Comparison of ENCODE assay signal across 30 cellular contexts in the genomic region with DNA sequence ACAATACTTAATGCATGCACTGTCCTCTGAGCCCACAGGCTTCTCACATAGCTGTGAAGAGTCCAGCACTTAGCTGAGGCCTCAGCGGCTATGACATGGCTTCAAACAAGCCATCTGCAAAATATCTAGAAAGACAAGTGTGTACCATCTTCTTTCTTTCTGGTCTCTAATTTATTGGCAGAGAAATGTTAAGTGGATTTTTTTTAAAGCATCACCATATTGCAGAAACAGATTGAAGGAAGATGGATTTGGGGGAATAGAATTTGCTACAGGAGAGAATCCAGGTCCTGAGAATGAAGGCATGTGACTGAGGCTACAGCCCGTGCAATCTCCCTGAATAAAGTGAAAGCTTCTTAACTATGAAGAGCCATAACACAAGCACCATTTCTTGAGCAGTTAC.
"Had no signal": no experiment of that assay in that cellular context is flagged by ENCODE, and none has a peak within 500 bp of the region (broad histone marks: within the 10 kb centered on the region; RNA-seq: fewer than 3 reads in every experiment).

No MANE protein-coding gene starts in this region.

- DNase-seq: activated B cell treated with CpG ODN at 0.5 μM for 24 hours; activated CD4-positive, alpha-beta memory T cell treated with anti-CD3 and anti-CD28 coated beads for 36 hours; activated CD4-positive, alpha-beta memory T cell treated with anti-CD3 and anti-CD28 coated beads, Interleukin-2, amount 10 ng/mL, durations not matched to agents 7 days and 5 days; activated CD4-positive, alpha-beta T cell treated with anti-CD3 and anti-CD28 coated beads for 1 hour; activated CD4-positive, alpha-beta T cell treated with anti-CD3 and anti-CD28 coated beads for 36 hours; activated CD4-positive, alpha-beta T cell treated with anti-CD3 and anti-CD28 coated beads for 4 hours; activated CD4-positive, alpha-beta T cell treated with anti-CD3 and anti-CD28 coated beads for 48 hours; activated CD4-positive, alpha-beta T cell treated with anti-CD3 and anti-CD28 coated beads, Interleukin-2, amount 10 ng/mL, durations not matched to agents 24 days and 14 days; activated CD4-positive, alpha-beta T cell treated with anti-CD3 and anti-CD28 coated beads, Interleukin-2, amount 10 ng/mL, durations not matched to agents 7 days and 5 days; activated CD4-positive, alpha-beta T cell treated with anti-CD3 and anti-CD28 coated beads, Interleukin-2, amount 50 U/mL, for 1 hour; activated CD4-positive, alpha-beta T cell treated with anti-CD3 and anti-CD28 coated beads, Interleukin-2, amount 50 U/mL, for 4 hours; activated CD4-positive, alpha-beta T cell treated with anti-CD3 and anti-CD28 coated beads, Interleukin-2, amount 50 U/mL, for 48 hours; activated CD4-positive, CD25-positive, alpha-beta regulatory T cell; activated CD4-positive, CD25-positive, alpha-beta regulatory T cell treated with anti-CD3 and anti-CD28 coated beads, Interleukin-2, amount 50 U/mL, for 72 hours; activated CD8-positive, alpha-beta memory T cell treated with anti-CD3 and anti-CD28 coated beads for 24 hours; activated CD8-positive, alpha-beta memory T cell treated with anti-CD3 and anti-CD28 coated beads, Interleukin-2, amount 10 ng/mL, durations not matched to agents 7 days and 5 days; activated CD8-positive, alpha-beta memory T cell treated with anti-CD3 and anti-CD28 coated beads, Interleukin-2, amount 50 U/mL, for 4 hours; activated CD8-positive, alpha-beta memory T cell treated with anti-CD3 and anti-CD28 coated beads, Interleukin-2, amount 50 U/mL, for 48 hours; activated CD8-positive, alpha-beta T cell treated with anti-CD3 and anti-CD28 coated beads for 36 hours; activated CD8-positive, alpha-beta T cell treated with anti-CD3 and anti-CD28 coated beads, Interleukin-2, amount 10 ng/mL, durations not matched to agents 7 days and 5 days; activated T-cell treated with anti-CD3 and anti-CD28 coated beads for 4 hours; T-cell; T-helper 1 cell; T-helper 17 cell; T-helper 2 cell; T-helper 9 cell; T1000; WERI-Rb-1 had no signal

- ATAC-seq: activated CD4-positive, alpha-beta T cell treated with anti-CD3 and anti-CD28 coated beads for 36 hours; activated CD4-positive, CD25-positive, alpha-beta regulatory T cell treated with anti-CD3 and anti-CD28 coated beads, Interleukin-2, amount 50 U/mL, for 24 hours; activated CD8-positive, alpha-beta memory T cell treated with anti-CD3 and anti-CD28 coated beads, Interleukin-2, amount 10 ng/mL, durations not matched to agents 7 days and 5 days; activated CD8-positive, alpha-beta T cell treated with anti-CD3 and anti-CD28 coated beads for 36 hours; activated CD8-positive, alpha-beta T cell treated with anti-CD3 and anti-CD28 coated beads, Interleukin-2, amount 10 ng/mL, durations not matched to agents 7 days and 5 days; T-cell; T-helper 17 cell; WTC11 had no signal
